In genomic region chr16:71737501-71737900, GRCh38 we compare ENCODE assay signal across 21 cellular contexts.
"Had no signal": no experiment of that assay in that cellular context is flagged by ENCODE, and none has a peak within 500 bp of the region (broad histone marks: within the 10 kb centered on the region; RNA-seq: fewer than 3 reads in every experiment).

No MANE protein-coding gene starts in this region.

- H3K27ac ChIP-seq: KMS-11, RWPE1 had no signal

- H3K9ac ChIP-seq: KMS-11, SK-N-SH had no signal

- ATAC-seq: Panc1, PC-3 had no signal

- DNase-seq: Kasumi-1, MM.1S, NCI-H1092 treated with DMSO at 0.1 percent for 48 hours, NCI-H1436, NCI-H187, NCI-H2029, NCI-H2081 treated with DMSO at 0.1 percent for 48 hours, NCI-H2171, NCI-H226, NCI-H446, NCI-H510A, NCI-H524 treated with DMSO at 0.1 percent for 48 hours, NCI-H69, NCI-H774, PC-3, SHP77, SK-N-SH, SW 1271 had no signal

- H3K9me3 ChIP-seq: SK-N-SH had no signal

- H3K4me2 ChIP-seq: KMS-11, SK-N-SH had no signal
